8 cellular contexts compared by ENCODE assay signal in genomic region chr11:1772270-1773130, GRCh38.
DNase-seq lines count a peak whose midpoint lies in the region; ATAC-seq and TF ChIP-seq lines count a peak whose summit lies in the region.

No MANE protein-coding gene starts in this region.

- ATAC-seq in SK-N-SH treated with all-trans-retinoic acid at 6 μM for 48 hours (peak; percentile 98), HG03565 (IDR thresholded peaks at IDR 0.05; ENCODE audit: unreplicated experiment) (no peak)

- DNase-seq in activated gamma-delta T cell treated with Interleukin-2 at 50 U/mL for 16 hours = peak; percentile 60
- no peak for DNase-seq in activated gamma-delta T cell (lab: John Stamatoyannopoulos, UW)
- peak; percentile 79 for DNase-seq in amniotic stem cell (lab: John Stamatoyannopoulos, UW)
- DNase-seq in iPS-NIHi7 (ENCODE audit: extremely low spot score) = peak; percentile 90
- peak; percentile 48 for DNase-seq in stimulated activated CD4-positive, alpha-beta T cell treated with anti-CD3 and anti-CD28 coated beads, Interleukin-2, amount 100 ng/mL, for 4 hours (ENCODE audit: low read depth)
- DNase-seq in GM19240 (ENCODE audit: insufficient read length, low spot score) = no peak

TF ChIP-seq in SK-N-SH treated with all-trans-retinoic acid at 6 μM for 48 hours, 23 proteins besides CTCF, POLR2A, EP300 and RAD21:
- TF ChIP-seq POU6F1 (CRISPR knock-in tag; IDR thresholded peaks at IDR 0.05; ENCODE audit: borderline replicate concordance, low read depth) (no peak), ZFP30 (CRISPR knock-in tag; IDR thresholded peaks at IDR 0.05) (no peak), ZNF70 (CRISPR knock-in tag; IDR thresholded peaks at IDR 0.05) (no peak), PPARA (CRISPR knock-in tag; IDR thresholded peaks at IDR 0.05; ENCODE audit: borderline replicate concordance) (no peak), GLIS3 (CRISPR knock-in tag; IDR thresholded peaks at IDR 0.05) (no peak), RARB (CRISPR knock-in tag; IDR thresholded peaks at IDR 0.05) (no peak), SNAI2 (CRISPR knock-in tag; IDR thresholded peaks at IDR 0.05) (no peak), OSR1 (CRISPR knock-in tag; IDR thresholded peaks at IDR 0.05) (no peak), ZFP3 (CRISPR knock-in tag; IDR thresholded peaks at IDR 0.05) (no peak), CSDC2 (CRISPR knock-in tag; IDR thresholded peaks at IDR 0.05) (no peak), ZNF8 (CRISPR knock-in tag; IDR thresholded peaks at IDR 0.05) (no peak)
- TF ChIP-seq, protein P1, sequence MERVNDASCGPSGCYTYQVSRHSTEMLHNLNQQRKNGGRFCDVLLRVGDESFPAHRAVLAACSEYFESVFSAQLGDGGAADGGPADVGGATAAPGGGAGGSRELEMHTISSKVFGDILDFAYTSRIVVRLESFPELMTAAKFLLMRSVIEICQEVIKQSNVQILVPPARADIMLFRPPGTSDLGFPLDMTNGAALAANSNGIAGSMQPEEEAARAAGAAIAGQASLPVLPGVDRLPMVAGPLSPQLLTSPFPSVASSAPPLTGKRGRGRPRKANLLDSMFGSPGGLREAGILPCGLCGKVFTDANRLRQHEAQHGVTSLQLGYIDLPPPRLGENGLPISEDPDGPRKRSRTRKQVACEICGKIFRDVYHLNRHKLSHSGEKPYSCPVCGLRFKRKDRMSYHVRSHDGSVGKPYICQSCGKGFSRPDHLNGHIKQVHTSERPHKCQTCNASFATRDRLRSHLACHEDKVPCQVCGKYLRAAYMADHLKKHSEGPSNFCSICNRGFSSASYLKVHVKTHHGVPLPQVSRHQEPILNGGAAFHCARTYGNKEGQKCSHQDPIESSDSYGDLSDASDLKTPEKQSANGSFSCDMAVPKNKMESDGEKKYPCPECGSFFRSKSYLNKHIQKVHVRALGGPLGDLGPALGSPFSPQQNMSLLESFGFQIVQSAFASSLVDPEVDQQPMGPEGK (CRISPR knock-in tag; IDR thresholded peaks at IDR 0.05; ENCODE audit: borderline replicate concordance) = no peak
TF ChIP-seq in SK-N-SH treated with all-trans-retinoic acid at 6 μM for 48 hours: peak in this region for 0.

Comparison
In these comparisons a context has a peak if more than half of its experiments do, and no peak if none do; other contexts are left out.
1. DNase-seq: peak in activated gamma-delta T cell treated with Interleukin-2 at 50 U/mL for 16 hours (single experiment), amniotic stem cell (single experiment), iPS-NIHi7 (single experiment) and stimulated activated CD4-positive, alpha-beta T cell treated with anti-CD3 and anti-CD28 coated beads, Interleukin-2, amount 100 ng/mL, for 4 hours (single experiment); none in activated gamma-delta T cell (single experiment) and GM19240 (single experiment).